In genomic region chr6:142302427-142303190, GRCh38 we compare ENCODE assay signal across 1 cellular context.
TF ChIP-seq lines count a peak whose summit lies in the region.

No MANE protein-coding gene starts in this region.

TF ChIP-seq in HepG2, 621 proteins besides CTCF, POLR2A, EP300 and RAD21 (continued from another document and continues in another):
- TF ChIP-seq ZBTB2 (CRISPR knock-in tag; IDR thresholded peaks at IDR 0.05; ENCODE audit: low read depth) = no peak
- TF ChIP-seq ZNF879 (CRISPR knock-in tag; IDR thresholded peaks at IDR 0.05) = no peak
- 0 out of 2 replicates have a peak, but pooled peaks have one; percentile 9 for TF ChIP-seq ATF5 (CRISPR knock-in tag; IDR thresholded peaks at IDR 0.05; ENCODE audit: low read depth)
- TF ChIP-seq ARNT2 (CRISPR knock-in tag; IDR thresholded peaks at IDR 0.05; ENCODE audit: low read depth) = no peak
- TF ChIP-seq CSRNP2 (CRISPR knock-in tag; conservative IDR thresholded peaks at IDR 0.05; ENCODE audit: low read depth) = 0 out of 2 replicates have a peak, but pooled peaks have one; percentile 38
- no peak for TF ChIP-seq AGO1 (IDR thresholded peaks at IDR 0.05; ENCODE audit: low read depth, low read length, poor library complexity, severe bottlenecking)
- no peak for TF ChIP-seq GABPA (IDR thresholded peaks at IDR 0.05; ENCODE audit: low read depth, low read length)
- no peak for TF ChIP-seq GABPA (CRISPR knock-in tag; IDR thresholded peaks at IDR 0.05; ENCODE audit: low read depth)
- 0 out of 2 replicates have a peak, but pooled peaks have one; percentile 14 for TF ChIP-seq FOXJ3 (CRISPR knock-in tag; IDR thresholded peaks at IDR 0.05; ENCODE audit: borderline replicate concordance)
- TF ChIP-seq ATF2 (CRISPR knock-in tag; IDR thresholded peaks at IDR 0.05) = no peak
- no peak for TF ChIP-seq NCOA1 (CRISPR knock-in tag; IDR thresholded peaks at IDR 0.05)
- no peak; the same call in 1 of the 2 replicates for TF ChIP-seq DNMT3B (CRISPR knock-in tag; conservative IDR thresholded peaks at IDR 0.05)
- TF ChIP-seq ZXDC (CRISPR knock-in tag; IDR thresholded peaks at IDR 0.05) = no peak
- TF ChIP-seq CBX2 (IDR thresholded peaks at IDR 0.05; ENCODE audit: low read depth, low read length) = no peak
- TF ChIP-seq CBX2 (CRISPR knock-in tag; IDR thresholded peaks at IDR 0.05; ENCODE audit: low read depth) = no peak
- no peak for TF ChIP-seq ZNF800 (CRISPR knock-in tag; IDR thresholded peaks at IDR 0.05)
- TF ChIP-seq ZBTB25 (CRISPR knock-in tag; IDR thresholded peaks at IDR 0.05) = no peak
- TF ChIP-seq ZNF546 (CRISPR knock-in tag; conservative IDR thresholded peaks at IDR 0.05) = no peak
- TF ChIP-seq XRCC5 (optimal IDR thresholded peaks at IDR 0.05; ENCODE audit: low read length) = no peak
- no peak for TF ChIP-seq E2F5 (CRISPR knock-in tag; conservative IDR thresholded peaks at IDR 0.05)
- TF ChIP-seq EEA1 (CRISPR knock-in tag; IDR thresholded peaks at IDR 0.05; ENCODE audit: borderline replicate concordance) = no peak
- TF ChIP-seq KMT2A (CRISPR knock-in tag; IDR thresholded peaks at IDR 0.05) = no peak; the same call in 1 of the 2 replicates
- TF ChIP-seq ZNF20 (CRISPR knock-in tag; IDR thresholded peaks at IDR 0.05) = no peak
- no peak for TF ChIP-seq ZNF572 (CRISPR knock-in tag; IDR thresholded peaks at IDR 0.05)
- peak; percentile 17; the same call in 1 of the 2 replicates for TF ChIP-seq ZFY (CRISPR knock-in tag; IDR thresholded peaks at IDR 0.05)
- no peak for TF ChIP-seq HIC2 (CRISPR knock-in tag; IDR thresholded peaks at IDR 0.05; ENCODE audit: low read depth)
- TF ChIP-seq SAP130 (CRISPR knock-in tag; IDR thresholded peaks at IDR 0.05; ENCODE audit: low read depth) = peak; percentile 34
- TF ChIP-seq SP2 (CRISPR knock-in tag; IDR thresholded peaks at IDR 0.05) = no peak
- no peak for TF ChIP-seq MEF2D (CRISPR knock-in tag; IDR thresholded peaks at IDR 0.05)
- peak; percentile 81; the same call in 1 of the 2 replicates for TF ChIP-seq SNAPC2 (CRISPR knock-in tag; IDR thresholded peaks at IDR 0.05)
- no peak for TF ChIP-seq GRHL1 (CRISPR knock-in tag; conservative IDR thresholded peaks at IDR 0.05)
- no peak for TF ChIP-seq ZNF83 (CRISPR knock-in tag; IDR thresholded peaks at IDR 0.05; ENCODE audit: borderline replicate concordance)
- no peak for TF ChIP-seq MBNL3 (CRISPR knock-in tag; conservative IDR thresholded peaks at IDR 0.05)
- TF ChIP-seq ZGPAT (CRISPR knock-in tag; IDR thresholded peaks at IDR 0.05) = no peak
